16 cellular contexts compared by ENCODE assay signal in the genomic region with DNA sequence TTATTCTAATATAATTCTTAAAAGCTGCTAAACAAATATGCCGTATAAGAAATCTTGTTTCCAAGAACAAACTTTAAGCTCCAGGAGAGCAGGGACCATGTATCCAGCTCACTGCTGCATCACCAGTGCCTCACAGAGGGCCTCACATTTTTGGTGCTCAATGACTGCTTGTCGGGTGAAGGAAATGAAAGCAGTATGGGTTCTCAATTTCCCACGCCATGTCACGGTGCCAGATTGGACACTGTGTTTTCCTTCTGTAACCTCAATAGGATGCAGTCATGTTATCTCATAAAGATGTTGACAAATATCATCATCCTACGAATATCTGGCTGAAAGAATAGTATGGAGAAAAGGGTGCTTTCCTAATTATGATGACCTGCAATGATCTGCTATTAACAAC.
DNase-seq lines count a peak whose midpoint lies in the region; ATAC-seq, FAIRE-seq and TF ChIP-seq lines count a peak whose summit lies in the region.
"Had no signal": no experiment of that assay in that cellular context is flagged by ENCODE, and none has a peak within 500 bp of the region (broad histone marks: within the 10 kb centered on the region; RNA-seq: fewer than 3 reads in every experiment).

No MANE protein-coding gene starts in this region.

- H3K4me1 ChIP-seq in GM23338 (ENCODE audit: insufficient read depth) = peaks cover 15% of the 10 kb centered on the region; the same call in 1 of the 2 replicates
- H3K4me1 ChIP-seq in GM12878 (ENCODE audit: control insufficient read depth, insufficient read depth, low read length) = peaks cover 4% of the 10 kb centered on the region; the same call in 1 of the 2 replicates
- peaks cover 11% of the 10 kb centered on the region for H3K4me1 ChIP-seq in PC-3 (ENCODE audit: insufficient read depth, low read length)
- H3K4me1 ChIP-seq: BLaER1 had no signal

- in situ Hi-C loops in GM12878 (cut with MboI) = no loop called here

- H3K4me3 Mint-ChIP-seq in GM23338 = no peak overlapping the region

- H2AFZ ChIP-seq in GM23338 (no peak overlapping the region), GM12878 (ENCODE audit: control insufficient read depth, low read depth, low read length) (no peak overlapping the region), PC-3 (ENCODE audit: low read length) (no peak overlapping the region)

- H3K4me3 ChIP-seq in GM23338 = no peak overlapping the region; the same call in 1 of the 2 replicates
- no peak overlapping the region for H3K4me3 ChIP-seq in GM12878
- no peak overlapping the region for H3K4me3 ChIP-seq in PC-3 (ENCODE audit: low read length)
- H3K4me3 ChIP-seq: BLaER1, thoracic aorta had no signal

- BruUV-seq in GM12878 (replicated peaks; lab: Mats Ljungman, UMichigan) (no TSS peak), PC-3 (replicated peaks; lab: Mats Ljungman, UMichigan) (no TSS peak)

- RAD21 ChIA-PET in GM12878 (lab: Charles Lee; ENCODE audit: unreplicated experiment) = no interaction called here

- no peaks in the 10 kb centered on the region for H3K27me3 Mint-ChIP-seq in GM23338 (ENCODE audit: insufficient read depth, low read depth, poor library complexity)

- H3K27me3 ChIP-seq in GM23338 (ENCODE audit: insufficient read depth) (no peaks in the 10 kb centered on the region), GM12878 (replicated peaks in 1 of 2; ENCODE audit: control insufficient read depth in 2 of 2, insufficient read depth in 2 of 2, low read length in 1 of 2) (no peaks in the 10 kb centered on the region), PC-3 (ENCODE audit: low read length) (no peaks in the 10 kb centered on the region)
- H3K27me3 ChIP-seq: BLaER1 had no signal

- H3K9me2 ChIP-seq in GM23338 (ENCODE audit: insufficient read depth) (no peaks in the 10 kb centered on the region), PC-3 (replicated peaks; ENCODE audit: low read length) (no peaks in the 10 kb centered on the region)

- H3K79me2 ChIP-seq in GM23338 (replicated peaks; ENCODE audit: insufficient read depth) (no peaks in the 10 kb centered on the region), GM12878 (ENCODE audit: control insufficient read depth, insufficient read depth, low read length) (no peaks in the 10 kb centered on the region), PC-3 (ENCODE audit: low read length) (no peaks in the 10 kb centered on the region)

- DNase-seq in EH (ENCODE audit: low read depth) (peak; percentile 13), GM23338 (ENCODE audit: low spot score) (peak; percentile 6), GM12878 (ENCODE audit: low read depth, low spot score) (no peak), myocyte (ENCODE audit: low read depth) (peak; percentile 4), PC-3 (no peak), GF-D8 (lab: John Stamatoyannopoulos, UW) (no peak)
- no peak for DNase-seq in activated CD4-positive, alpha-beta T cell treated with anti-CD3 and anti-CD28 coated beads for 1 hour
- DNase-seq: activated CD4-positive, alpha-beta T cell treated with anti-CD3 and anti-CD28 coated beads for 4 hours; activated gamma-delta T cell treated with Interleukin-2 at 50 U/mL for 16 hours; midbrain; NCI-H1694; T-helper 9 cell had no signal

- TF ChIP-seq POLR2A in GM12878 (IDR thresholded peaks at IDR 0.05; ENCODE audit: low read depth, low read length) = no peak

- POLR2A ChIA-PET in GM12878 (lab: Charles Lee) = interaction anchor here (0.6 kb wide), 1 partner anchor 115 kb away, joined by 4 read pairs; no protein-coding TSS in a partner anchor
- POLR2A ChIA-PET in PC-3 (lab: Charles Lee; ENCODE audit: unreplicated experiment) = no interaction called here

- H3K4me2 ChIP-seq in GM23338 = peak overlapping the region; percentile 45
- H3K4me2 ChIP-seq in GM12878 (ENCODE audit: control insufficient read depth, insufficient read depth) = no peak overlapping the region
- no peak overlapping the region for H3K4me2 ChIP-seq in PC-3 (ENCODE audit: low read length)
- H3K4me2 ChIP-seq: BLaER1 had no signal

- FAIRE-seq in GM12878 (lab: Jason Lieb, UNC) = no peak
- FAIRE-seq: colon had no signal

- WGBS in GM12878 (ENCODE audit: insufficient coverage, insufficient replicate concordance, low lambda C conversion rate, missing lambda C conversion rate) = 70% methylated on average over 5 of the region's 5 CpGs

- H3K9me3 ChIP-seq in GM12878 (replicated peaks; ENCODE audit: control insufficient read depth, insufficient read depth, low read length) (no peaks in the 10 kb centered on the region), PC-3 (ENCODE audit: low read length) (no peaks in the 10 kb centered on the region)
- H3K9me3 ChIP-seq: BLaER1, thoracic aorta had no signal

- H3K27ac ChIP-seq in GM23338 (ENCODE audit: low read depth) = no peak overlapping the region
- H3K27ac ChIP-seq in GM12878 (ENCODE audit: control insufficient read depth, insufficient read depth) = no peak overlapping the region
- no peak overlapping the region for H3K27ac ChIP-seq in PC-3 (ENCODE audit: low read length)
- H3K27ac ChIP-seq: BLaER1, thoracic aorta had no signal

- no peak overlapping the region for H3K27ac Mint-ChIP-seq in GM23338

- TF ChIP-seq RAD21 in GM12878 (IDR thresholded peaks at IDR 0.05; ENCODE audit: insufficient read depth, low read depth, low read length) = no peak

- intact Hi-C loops in GM12878 (cut with micrococcal nuclease; ENCODE audit: unreplicated experiment) = no loop called here
- intact Hi-C loops in PC-3 (cut with micrococcal nuclease) = loop anchor here (5.0 kb wide), 1 partner anchor 54 kb away; no protein-coding TSS in a partner anchor

- peaks cover 21% of the 10 kb centered on the region for H3K4me1 Mint-ChIP-seq in GM23338

- H4K20me1 ChIP-seq in GM23338 (replicated peaks; ENCODE audit: insufficient read depth) = no peaks in the 10 kb centered on the region
- no peaks in the 10 kb centered on the region for H4K20me1 ChIP-seq in GM12878 (ENCODE audit: control insufficient read depth, insufficient read depth)
- no peaks in the 10 kb centered on the region for H4K20me1 ChIP-seq in PC-3 (ENCODE audit: low read length)
- H4K20me1 ChIP-seq: BLaER1 had no signal

- CTCF ChIA-PET in GM12878 (lab: Yijun Ruan, JAX) = interaction anchor here (0.6 to 1.5 kb wide), 3 partner anchors 8 to 68 kb away, joined by 3 to 4 read pairs (median 3); no protein-coding TSS in a partner anchor
- CTCF ChIA-PET in PC-3 (lab: Charles Lee) = no interaction called here

- H3K36me3 Mint-ChIP-seq in GM23338 (ENCODE audit: low read depth) = no peaks in the 10 kb centered on the region

- no peak for TF ChIP-seq EP300 in GM12878 (IDR thresholded peaks at IDR 0.05; ENCODE audit: borderline replicate concordance in 1 of 2, control insufficient read depth in 1 of 2, low read depth in 2 of 2, low read length in 2 of 2)

- SMC1A ChIA-PET in GM12878 (lab: Charles Lee; ENCODE audit: uncharacterized antibody, unreplicated experiment) = interaction anchor here (0.7 to 1.5 kb wide), 4 partner anchors 9 to 124 kb away, joined by 3 to 4 read pairs (median 4); no protein-coding TSS in a partner anchor

- H3K9ac ChIP-seq in GM12878 (ENCODE audit: control insufficient read depth, insufficient read depth, low read length) (no peak overlapping the region), PC-3 (ENCODE audit: low read length) (no peak overlapping the region)
- H3K9ac ChIP-seq: BLaER1 had no signal

- H3F3A ChIP-seq in GM23338 (replicated peaks; ENCODE audit: low read depth) = no peaks in the 10 kb centered on the region
- no peaks in the 10 kb centered on the region for H3F3A ChIP-seq in PC-3 (ENCODE audit: low read length, unreplicated experiment)

- H3K36me3 ChIP-seq in GM23338 (ENCODE audit: insufficient read depth) = no peaks in the 10 kb centered on the region
- H3K36me3 ChIP-seq in GM12878 (ENCODE audit: control insufficient read depth in 2 of 2, insufficient read depth in 2 of 2, low read length in 1 of 2) = no peaks in the 10 kb centered on the region
- no peaks in the 10 kb centered on the region for H3K36me3 ChIP-seq in PC-3 (ENCODE audit: low read depth, low read length)
- H3K36me3 ChIP-seq: BLaER1, thoracic aorta had no signal

- peak; percentile 47 for ATAC-seq in GM23338
- ATAC-seq in GM12878 = peak; percentile 32; the same call in 1 of the 3 replicates
- no peak for ATAC-seq in PC-3
- no peak for ATAC-seq in HG02798 (IDR thresholded peaks at IDR 0.05; ENCODE audit: poor library complexity, unreplicated experiment)

- H3K9me3 Mint-ChIP-seq in GM23338 = no peaks in the 10 kb centered on the region

- TF ChIP-seq CTCF in GM23338 (conservative IDR thresholded peaks at IDR 0.05; ENCODE audit: low read depth in 2 of 2) (no peak), GM12878 (IDR thresholded peaks at IDR 0.05 in 2 of 3, conservative IDR thresholded peaks at IDR 0.05 in 1 of 3; ENCODE audit: control insufficient read depth in 2 of 3, extremely low read depth in 1 of 3, insufficient read depth in 1 of 3, low read depth in 3 of 3, low read length in 3 of 3) (no peak), PC-3 (conservative IDR thresholded peaks at IDR 0.05; ENCODE audit: low read depth, low read length) (no peak)

TF ChIP-seq in GM23338, 12 proteins besides CTCF, POLR2A, EP300 and RAD21 (continues in another document):
- no peak for TF ChIP-seq ZNF114 (CRISPR knock-in tag; IDR thresholded peaks at IDR 0.05)
- no peak for TF ChIP-seq NANOG (IDR thresholded peaks at IDR 0.05; ENCODE audit: borderline replicate concordance)
- TF ChIP-seq STAT1 (IDR thresholded peaks at IDR 0.05; ENCODE audit: unreplicated experiment) = no peak
- TF ChIP-seq POLR2AphosphoS5 (IDR thresholded peaks at IDR 0.05; ENCODE audit: low read depth) = no peak
- no peak for TF ChIP-seq EZH2phosphoT487 (IDR thresholded peaks at IDR 0.05; ENCODE audit: unreplicated experiment)

TF ChIP-seq in GM12878, 131 proteins besides CTCF, POLR2A, EP300 and RAD21 (continues in another document):
- TF ChIP-seq STAT3 (IDR thresholded peaks at IDR 0.05; ENCODE audit: low read depth, low read length) = no peak
- TF ChIP-seq NR2C1 (IDR thresholded peaks at IDR 0.05) = no peak
- no peak for TF ChIP-seq ZNF622 (IDR thresholded peaks at IDR 0.05)

Comparison
In these comparisons a context has a peak if more than half of its experiments do, and no peak if none do; other contexts are left out.
1. DNase-seq: peak in EH (single experiment), GM23338 (single experiment) and myocyte (single experiment); none in GM12878 (single experiment), activated CD4-positive, alpha-beta T cell treated with anti-CD3 and anti-CD28 coated beads for 1 hour (single experiment), PC-3 (single experiment) and GF-D8 (single experiment).
2. ATAC-seq: peak in GM23338 (single experiment) and GM12878 (single experiment); none in PC-3 (single experiment) and HG02798 (single experiment).